In genomic region chr16:1037023-1037933, GRCh38 we compare ENCODE assay signal across 1 cellular context.
TF ChIP-seq lines count a peak whose summit lies in the region.

No MANE protein-coding gene starts in this region.

TF ChIP-seq in WTC11, 78 proteins besides CTCF, POLR2A, EP300 and RAD21 (continued from another document):
- TF ChIP-seq ARID4B (CRISPR knock-in tag; IDR thresholded peaks at IDR 0.05; ENCODE audit: borderline replicate concordance) = no peak
- TF ChIP-seq ZNF263 (CRISPR knock-in tag; IDR thresholded peaks at IDR 0.05; ENCODE audit: low read depth) = no peak
- no peak for TF ChIP-seq EMX1 (CRISPR knock-in tag; IDR thresholded peaks at IDR 0.05)
- TF ChIP-seq GABPB1 (CRISPR knock-in tag; IDR thresholded peaks at IDR 0.05) = no peak
- no peak for TF ChIP-seq NFE2L1 (CRISPR knock-in tag; IDR thresholded peaks at IDR 0.05)
TF ChIP-seq in WTC11: peak in this region for 0.
